In genomic region chr3:71753716-71754609, GRCh38 we compare ENCODE assay signal across 8 cellular contexts. TPM values are rescaled to one million over a fixed set of nuclear protein-coding genes. Genes with fewer than 3 reads are reported as not detected.
DNase-seq lines count a peak whose midpoint lies in the region; ATAC-seq, FAIRE-seq and TF ChIP-seq lines count a peak whose summit lies in the region.

Gene GPR27 (plus strand): TSS chr3:71753855. CDS start chr3:71754050, 195 bp downstream.

- no peaks in the 10 kb centered on the region for H3K36me3 ChIP-seq in CD4-positive, CD25-positive, alpha-beta regulatory T cell (ENCODE audit: control insufficient read depth, insufficient read depth, low read length)
- H3K36me3 ChIP-seq in GM12878 (ENCODE audit: control insufficient read depth in 2 of 2, insufficient read depth in 2 of 2, low read length in 1 of 2) (no peaks in the 10 kb centered on the region), iPS-15b (ENCODE audit: control insufficient read depth, insufficient read depth, low read length) (no peaks in the 10 kb centered on the region), skeletal muscle satellite cell (ENCODE audit: insufficient read depth, low read length) (no peaks in the 10 kb centered on the region)

- ATAC-seq in CD4-positive, CD25-positive, alpha-beta regulatory T cell (ENCODE audit: low read depth in 2 of 2), result peak; percentile 22 to 61
- ATAC-seq in GM12878, result no peak
- ATAC-seq in HG03571 (IDR thresholded peaks at IDR 0.05; ENCODE audit: unreplicated experiment), result no peak

- H2AFZ ChIP-seq in GM12878 (ENCODE audit: control insufficient read depth, low read depth, low read length), result no peak within 1 kb of the TSS

- H3K4me2 ChIP-seq in GM12878 (ENCODE audit: control insufficient read depth, insufficient read depth), result no peak within 1 kb of the TSS; the same call in 1 of the 2 replicates
- H3K4me2 ChIP-seq in skeletal muscle satellite cell (ENCODE audit: low read length), result peak within 1 kb of the TSS; percentile 83

- no peak within 1 kb of the TSS for H3K4me3 ChIP-seq in CD4-positive, CD25-positive, alpha-beta regulatory T cell (ENCODE audit: low read depth, low read length)
- H3K4me3 ChIP-seq in GM12878 (no peak within 1 kb of the TSS), iPS-15b (ENCODE audit: low read depth, low read length) (peak within 1 kb of the TSS; percentile 66), skeletal muscle satellite cell (ENCODE audit: low read length) (peak within 1 kb of the TSS; percentile 66)

- in situ Hi-C loops in GM12878 (cut with MboI), result no loop called here

- peak within 1 kb of the TSS; percentile 64 to 86 (median 73) for H3K4me3 Mint-ChIP-seq in CD4-positive, CD25-positive, alpha-beta regulatory T cell

- no peak for FAIRE-seq in GM12878 (lab: Jason Lieb, UNC)

- POLR2A ChIA-PET in GM12878 (lab: Charles Lee), result no interaction called here

- SMC1A ChIA-PET in GM12878 (lab: Charles Lee; ENCODE audit: uncharacterized antibody, unreplicated experiment), result no interaction called here

- H3K9ac ChIP-seq in GM12878 (ENCODE audit: control insufficient read depth, insufficient read depth, low read length) (no peak within 1 kb of the TSS), iPS-15b (ENCODE audit: low read depth, low read length) (no peak within 1 kb of the TSS), skeletal muscle satellite cell (ENCODE audit: low read depth, low read length) (no peak within 1 kb of the TSS)

- H4K20me1 ChIP-seq in GM12878 (ENCODE audit: control insufficient read depth, insufficient read depth), result no peaks in the 10 kb centered on the region

- no peak for TF ChIP-seq RAD21 in Ishikawa (IDR thresholded peaks at IDR 0.05; ENCODE audit: low read depth)
- TF ChIP-seq RAD21 in GM12878 (IDR thresholded peaks at IDR 0.05; ENCODE audit: insufficient read depth, low read depth, low read length), result no peak

- H3K9me3 Mint-ChIP-seq in CD4-positive, CD25-positive, alpha-beta regulatory T cell, result peaks cover 0 to 2% (median 0%) of the 10 kb centered on the region in 7 donors

- no TSS peak for BruUV-seq in GM12878 (replicated peaks; lab: Mats Ljungman, UMichigan)

- no peak within 1 kb of the TSS for H3K27ac ChIP-seq in CD4-positive, CD25-positive, alpha-beta regulatory T cell (ENCODE audit: insufficient read depth, low read length, poor library complexity, severe bottlenecking)
- no peak within 1 kb of the TSS for H3K27ac ChIP-seq in GM12878 (ENCODE audit: control insufficient read depth, insufficient read depth)

- peaks cover 0 to 18% (median 6%) of the 10 kb centered on the region in 4 donors for H3K4me1 Mint-ChIP-seq in CD4-positive, CD25-positive, alpha-beta regulatory T cell

- H3K9me3 ChIP-seq in CD4-positive, CD25-positive, alpha-beta regulatory T cell (ENCODE audit: control insufficient read depth in 2 of 2, low read length in 2 of 2), result no peaks in the 10 kb centered on the region
- H3K9me3 ChIP-seq in GM12878 (replicated peaks; ENCODE audit: control insufficient read depth, insufficient read depth, low read length) (no peaks in the 10 kb centered on the region), iPS-15b (ENCODE audit: control insufficient read depth, insufficient read depth, low read length) (no peaks in the 10 kb centered on the region), skeletal muscle satellite cell (replicated peaks; ENCODE audit: low read length) (no peaks in the 10 kb centered on the region)

- no peak within 1 kb of the TSS for H3K27ac Mint-ChIP-seq in CD4-positive, CD25-positive, alpha-beta regulatory T cell

- H3K4me1 ChIP-seq in CD4-positive, CD25-positive, alpha-beta regulatory T cell (ENCODE audit: control insufficient read depth, insufficient read depth, low read length, poor library complexity, severe bottlenecking), result peaks cover 6% of the 10 kb centered on the region
- no peaks in the 10 kb centered on the region for H3K4me1 ChIP-seq in GM12878 (ENCODE audit: control insufficient read depth, insufficient read depth, low read length)
- H3K4me1 ChIP-seq in iPS-15b (ENCODE audit: control insufficient read depth, insufficient read depth, low read length), result no peaks in the 10 kb centered on the region
- no peaks in the 10 kb centered on the region for H3K4me1 ChIP-seq in skeletal muscle satellite cell (ENCODE audit: control insufficient read depth, insufficient read depth, low read length)

- intact Hi-C loops in GM12878 (cut with micrococcal nuclease; ENCODE audit: unreplicated experiment), result no loop called here

- peak in 2 of 3 donors; percentile 14 to 21 for DNase-seq in CD4-positive, CD25-positive, alpha-beta regulatory T cell
- DNase-seq in GM12878 (ENCODE audit: low read depth, low spot score), result no peak
- no peak for DNase-seq in NAMALWA (ENCODE audit: low spot score)
- DNase-seq in inferior parietal cortex (ENCODE audit: extremely low spot score), result no peak

- no peak for TF ChIP-seq EP300 in Ishikawa (IDR thresholded peaks at IDR 0.05; ENCODE audit: borderline replicate concordance)
- no peak for TF ChIP-seq EP300 in GM12878 (IDR thresholded peaks at IDR 0.05; ENCODE audit: borderline replicate concordance in 1 of 2, control insufficient read depth in 1 of 2, low read depth in 2 of 2, low read length in 2 of 2)

- RAD21 ChIA-PET in GM12878 (lab: Charles Lee; ENCODE audit: unreplicated experiment), result no interaction called here

- H3K79me2 ChIP-seq in GM12878 (ENCODE audit: control insufficient read depth, insufficient read depth, low read length), result no peaks in the 10 kb centered on the region

- TF ChIP-seq CTCF in GM12878 (IDR thresholded peaks at IDR 0.05 in 2 of 3, conservative IDR thresholded peaks at IDR 0.05 in 1 of 3; ENCODE audit: control insufficient read depth in 2 of 3, extremely low read depth in 1 of 3, insufficient read depth in 1 of 3, low read depth in 3 of 3, low read length in 3 of 3), result no peak

- CTCF ChIA-PET in GM12878 (lab: Yijun Ruan, JAX), result no interaction called here

- H3K27me3 ChIP-seq in CD4-positive, CD25-positive, alpha-beta regulatory T cell (ENCODE audit: control insufficient read depth, insufficient read depth, low read length), result peaks cover 31% of the 10 kb centered on the region
- peaks cover 7 to 11% of the 10 kb centered on the region in 2 experiments; a peak in 3 of 4 replicates for H3K27me3 ChIP-seq in GM12878 (replicated peaks in 1 of 2; ENCODE audit: control insufficient read depth in 2 of 2, insufficient read depth in 2 of 2, low read length in 1 of 2)
- H3K27me3 ChIP-seq in iPS-15b (ENCODE audit: control insufficient read depth, insufficient read depth, low read length), result peaks cover 44% of the 10 kb centered on the region
- peaks cover 76% of the 10 kb centered on the region for H3K27me3 ChIP-seq in skeletal muscle satellite cell (ENCODE audit: control insufficient read depth, insufficient read depth, low read length)

- H3K27me3 Mint-ChIP-seq in CD4-positive, CD25-positive, alpha-beta regulatory T cell, result peaks cover 60% of the 10 kb centered on the region

- no peak for TF ChIP-seq POLR2A in GM12878 (IDR thresholded peaks at IDR 0.05; ENCODE audit: low read depth, low read length)

- H3K36me3 Mint-ChIP-seq in CD4-positive, CD25-positive, alpha-beta regulatory T cell, result no peaks in the 10 kb centered on the region

- 11% methylated on average over 75 of the region's 131 CpGs for WGBS in GM12878 (ENCODE audit: insufficient coverage, insufficient replicate concordance, low lambda C conversion rate, missing lambda C conversion rate)

TF ChIP-seq in Ishikawa, 13 proteins besides CTCF, POLR2A, EP300 and RAD21 (continues in another document):
- TF ChIP-seq EGR1 (IDR thresholded peaks at IDR 0.05) (peak; percentile 74), TAF1 (IDR thresholded peaks at IDR 0.05; ENCODE audit: low read depth) (no peak; the same call in 1 of the 2 replicates), YY1 (IDR thresholded peaks at IDR 0.05; ENCODE audit: low read depth) (peak; percentile 72), ZBTB7A (IDR thresholded peaks at IDR 0.05; ENCODE audit: low read depth) (no peak), NFIC (IDR thresholded peaks at IDR 0.05) (no peak), CEBPB (IDR thresholded peaks at IDR 0.05) (no peak), TCF12 (IDR thresholded peaks at IDR 0.05; ENCODE audit: low read depth) (no peak), FOXM1 (IDR thresholded peaks at IDR 0.05; ENCODE audit: borderline replicate concordance, low read depth) (no peak)

TF ChIP-seq in GM12878, 131 proteins besides CTCF, POLR2A, EP300 and RAD21 (continues in another document):
- TF ChIP-seq HDAC6 (IDR thresholded peaks at IDR 0.05; ENCODE audit: unreplicated experiment), result peak; percentile 70
- peak; percentile 42 for TF ChIP-seq SUZ12 (IDR thresholded peaks at IDR 0.05; ENCODE audit: unreplicated experiment)
- no peak for TF ChIP-seq ATF7 (IDR thresholded peaks at IDR 0.05; ENCODE audit: low read depth)
- no peak for TF ChIP-seq JUNB (IDR thresholded peaks at IDR 0.05)
- TF ChIP-seq NBN (IDR thresholded peaks at IDR 0.05), result no peak
- no peak for TF ChIP-seq NR2C1 (IDR thresholded peaks at IDR 0.05)

RNA-seq across cellular contexts. Expression of gene GPR27, which starts in this region (rescaled TPM):
- 1.0 TPM for total RNA-seq in CD4-positive, CD25-positive, alpha-beta regulatory T cell
- polyA plus RNA-seq in CD4-positive, CD25-positive, alpha-beta regulatory T cell, result 1 to 10 TPM in 1 of 4 donors, under 1 TPM in 2, not detected in 1; 0.30 to 1.4 (median 0.81) TPM
- not detected in 2 replicates for total RNA-seq in GM12878 (2013; cell fraction: nucleolus; rRNA removed)
- not detected in 2 replicates for total RNA-seq in GM12878 (2014; rRNA removed)
- not detected in 2 replicates for total RNA-seq in GM12878 (2014; rRNA removed; fragmentation: Illumina TruSeq; extraction: Trizol)
- total RNA-seq in GM12878 (2021), result not detected in 2 replicates
- not detected for polyA plus RNA-seq in GM12878 (2011; ENCODE audit: low read depth)
- not detected in 2 replicates for polyA plus RNA-seq in GM12878 (2011; rRNA removed)
- polyA plus RNA-seq in GM12878 (2011; cell fraction: cytosol; rRNA removed), result not detected in 2 replicates
- polyA plus RNA-seq in GM12878 (2011; cell fraction: nucleus; rRNA removed), result not detected in 2 replicates
- not detected in 2 replicates for polyA plus RNA-seq in GM12878 (2012)
- polyA plus RNA-seq in GM12878 (2014; fragmentation: Illumina TruSeq; extraction: Trizol), result not detected in 2 replicates
- not detected for polyA plus RNA-seq in GM12878 (2014; fragmentation: Nextera tagmentation; extraction: Ambion mirVana)
- not detected in 2 replicates for polyA plus RNA-seq in GM12878 (2014; rRNA removed)
- polyA plus RNA-seq in GM12878 (2016; fragmentation: Nextera tagmentation; extraction: Ambion mirVana), result not detected
- polyA minus RNA-seq in GM12878 (2011; rRNA and poly(A)+ RNA removed), result not detected in 2 replicates
- polyA minus RNA-seq in GM12878 (2011; cell fraction: cytosol; rRNA and poly(A)+ RNA removed), result not detected in 2 replicates
- polyA minus RNA-seq in GM12878 (2011; cell fraction: nucleus; rRNA and poly(A)+ RNA removed), result not detected in 2 replicates
- under 0.01 TPM in 1 of 2 replicates, not detected in the other for total RNA-seq in skeletal muscle satellite cell (2012; rRNA removed)

Comparison
In these comparisons a context has a peak if more than half of its experiments do, and no peak if none do; other contexts are left out.
1. ATAC-seq: peak in CD4-positive, CD25-positive, alpha-beta regulatory T cell (2 of 2); none in GM12878 (single experiment) and HG03571 (single experiment).
2. DNase-seq: peak in CD4-positive, CD25-positive, alpha-beta regulatory T cell (2 of 3); none in GM12878 (single experiment), NAMALWA (single experiment) and inferior parietal cortex (single experiment).
3. H3K4me3 ChIP-seq: peak in iPS-15b (single experiment) and skeletal muscle satellite cell (single experiment); none in CD4-positive, CD25-positive, alpha-beta regulatory T cell (single experiment) and GM12878 (single experiment).